ENCODE assay signal across 1 cellular context in the genomic region with DNA sequence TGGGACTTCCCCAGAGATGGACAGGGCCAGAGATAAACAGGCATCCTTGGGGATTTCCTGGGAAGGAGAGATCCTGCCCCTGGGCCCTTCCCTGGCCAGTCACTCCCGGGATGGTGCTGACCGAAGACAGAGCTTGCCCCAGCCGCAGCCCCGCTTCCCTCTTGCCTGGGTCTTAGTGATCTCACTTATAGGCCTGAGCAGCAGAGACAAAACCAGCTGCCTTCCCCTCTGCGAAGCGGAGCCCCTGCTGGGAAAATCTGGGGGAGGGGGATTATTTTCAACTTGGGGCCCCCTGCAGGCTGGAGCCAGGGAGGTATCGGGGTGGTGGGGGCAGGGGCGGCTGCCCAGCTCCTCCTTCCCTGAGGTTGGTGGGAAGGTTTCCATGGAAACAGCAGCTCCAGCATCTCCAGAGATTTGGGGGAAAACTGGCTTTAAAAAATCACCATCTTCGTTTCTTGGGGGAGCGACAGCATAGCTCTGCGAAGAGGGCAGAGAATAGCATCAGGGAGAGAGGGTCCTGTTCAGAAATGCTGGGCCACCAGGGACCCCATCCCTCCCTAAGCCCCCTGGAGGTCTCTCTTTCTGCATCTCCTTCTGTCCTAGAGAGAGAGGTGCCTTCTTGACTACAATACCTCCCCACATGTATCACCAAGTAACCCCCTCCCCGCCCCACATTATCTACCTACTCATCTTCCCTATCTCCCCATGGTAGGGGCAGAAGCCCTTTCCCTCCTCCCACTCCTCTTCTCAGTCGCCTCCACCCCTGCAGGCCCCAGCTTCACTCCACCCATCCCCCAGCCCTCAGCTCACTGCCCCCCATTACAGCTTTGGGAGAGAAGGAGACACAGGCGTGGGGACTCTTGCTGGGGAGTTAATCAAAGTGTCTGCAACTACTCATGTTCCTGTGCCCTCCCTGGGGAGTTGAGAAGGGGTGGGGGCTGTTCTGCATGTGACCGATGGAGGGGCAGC.
A peak's percentile ranks its signal among the peaks of the same experiment; 100 is the strongest.
TF ChIP-seq lines count a peak whose summit lies in the region.

No MANE protein-coding gene starts in this region.

TF ChIP-seq in HEK293, 187 proteins besides CTCF, POLR2A, EP300 and RAD21 (continued from another document):
- TF ChIP-seq, protein P1, sequence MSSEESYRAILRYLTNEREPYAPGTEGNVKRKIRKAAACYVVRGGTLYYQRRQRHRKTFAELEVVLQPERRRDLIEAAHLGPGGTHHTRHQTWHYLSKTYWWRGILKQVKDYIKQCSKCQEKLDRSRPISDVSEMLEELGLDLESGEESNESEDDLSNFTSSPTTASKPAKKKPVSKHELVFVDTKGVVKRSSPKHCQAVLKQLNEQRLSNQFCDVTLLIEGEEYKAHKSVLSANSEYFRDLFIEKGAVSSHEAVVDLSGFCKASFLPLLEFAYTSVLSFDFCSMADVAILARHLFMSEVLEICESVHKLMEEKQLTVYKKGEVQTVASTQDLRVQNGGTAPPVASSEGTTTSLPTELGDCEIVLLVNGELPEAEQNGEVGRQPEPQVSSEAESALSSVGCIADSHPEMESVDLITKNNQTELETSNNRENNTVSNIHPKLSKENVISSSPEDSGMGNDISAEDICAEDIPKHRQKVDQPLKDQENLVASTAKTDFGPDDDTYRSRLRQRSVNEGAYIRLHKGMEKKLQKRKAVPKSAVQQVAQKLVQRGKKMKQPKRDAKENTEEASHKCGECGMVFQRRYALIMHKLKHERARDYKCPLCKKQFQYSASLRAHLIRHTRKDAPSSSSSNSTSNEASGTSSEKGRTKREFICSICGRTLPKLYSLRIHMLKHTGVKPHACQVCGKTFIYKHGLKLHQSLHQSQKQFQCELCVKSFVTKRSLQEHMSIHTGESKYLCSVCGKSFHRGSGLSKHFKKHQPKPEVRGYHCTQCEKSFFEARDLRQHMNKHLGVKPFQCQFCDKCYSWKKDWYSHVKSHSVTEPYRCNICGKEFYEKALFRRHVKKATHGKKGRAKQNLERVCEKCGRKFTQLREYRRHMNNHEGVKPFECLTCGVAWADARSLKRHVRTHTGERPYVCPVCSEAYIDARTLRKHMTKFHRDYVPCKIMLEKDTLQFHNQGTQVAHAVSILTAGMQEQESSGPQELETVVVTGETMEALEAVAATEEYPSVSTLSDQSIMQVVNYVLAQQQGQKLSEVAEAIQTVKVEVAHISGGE (tag by site-specific recombination; conservative IDR thresholded peaks at IDR 0.05; ENCODE audit: low read depth), result no peak
- no peak for TF ChIP-seq ZIC2 (tag by site-specific recombination; IDR thresholded peaks at IDR 0.05)
- TF ChIP-seq ZFHX2 (tag by site-specific recombination; conservative IDR thresholded peaks at IDR 0.05), result peak; percentile 76
- TF ChIP-seq SCRT2 (tag by site-specific recombination; IDR thresholded peaks at IDR 0.05), result no peak
- TF ChIP-seq, protein P2, sequence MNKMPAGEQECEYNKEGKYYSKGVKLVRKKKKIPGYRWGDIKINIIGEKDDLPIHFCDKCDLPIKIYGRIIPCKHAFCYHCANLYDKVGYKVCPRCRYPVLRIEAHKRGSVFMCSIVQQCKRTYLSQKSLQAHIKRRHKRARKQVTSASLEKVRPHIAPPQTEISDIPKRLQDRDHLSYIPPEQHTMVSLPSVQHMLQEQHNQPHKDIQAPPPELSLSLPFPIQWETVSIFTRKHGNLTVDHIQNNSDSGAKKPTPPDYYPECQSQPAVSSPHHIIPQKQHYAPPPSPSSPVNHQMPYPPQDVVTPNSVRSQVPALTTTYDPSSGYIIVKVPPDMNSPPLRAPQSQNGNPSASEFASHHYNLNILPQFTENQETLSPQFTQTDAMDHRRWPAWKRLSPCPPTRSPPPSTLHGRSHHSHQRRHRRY (tag by site-specific recombination; IDR thresholded peaks at IDR 0.05), result no peak
TF ChIP-seq in HEK293: peak in this region for 3.
